1 cellular context compared by ENCODE assay signal in the genomic region with DNA sequence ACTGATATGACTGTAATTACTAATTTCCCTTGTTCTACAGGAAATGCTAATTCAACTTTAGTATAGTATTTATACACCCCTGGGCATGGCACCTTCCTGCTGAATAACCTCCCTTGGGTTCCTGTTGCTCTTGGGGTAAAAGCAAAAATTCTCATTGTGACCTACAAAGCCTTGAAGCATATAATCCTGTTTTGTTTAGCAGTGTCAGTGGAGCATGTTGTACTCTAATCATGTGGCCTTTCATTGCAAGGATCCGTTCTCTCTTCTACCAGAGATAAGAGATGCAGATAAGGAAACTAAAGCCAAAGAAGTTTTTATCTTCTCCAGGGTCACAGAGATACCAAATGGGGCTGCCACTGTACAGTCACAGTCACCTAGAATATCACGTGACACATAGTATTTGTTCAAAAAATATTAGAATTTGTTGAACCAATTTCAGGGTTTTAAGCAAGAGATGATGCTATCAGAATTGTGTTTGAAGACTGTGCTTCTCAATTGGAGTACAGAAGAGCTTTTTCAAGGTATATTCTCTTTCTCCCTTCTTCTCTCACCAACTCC.
TF ChIP-seq lines count a peak whose summit lies in the region.

No MANE protein-coding gene starts in this region.

TF ChIP-seq in K562, 482 proteins besides CTCF, POLR2A, EP300 and RAD21 (continued from another document and continues in another):
- TF ChIP-seq, protein P1, sequence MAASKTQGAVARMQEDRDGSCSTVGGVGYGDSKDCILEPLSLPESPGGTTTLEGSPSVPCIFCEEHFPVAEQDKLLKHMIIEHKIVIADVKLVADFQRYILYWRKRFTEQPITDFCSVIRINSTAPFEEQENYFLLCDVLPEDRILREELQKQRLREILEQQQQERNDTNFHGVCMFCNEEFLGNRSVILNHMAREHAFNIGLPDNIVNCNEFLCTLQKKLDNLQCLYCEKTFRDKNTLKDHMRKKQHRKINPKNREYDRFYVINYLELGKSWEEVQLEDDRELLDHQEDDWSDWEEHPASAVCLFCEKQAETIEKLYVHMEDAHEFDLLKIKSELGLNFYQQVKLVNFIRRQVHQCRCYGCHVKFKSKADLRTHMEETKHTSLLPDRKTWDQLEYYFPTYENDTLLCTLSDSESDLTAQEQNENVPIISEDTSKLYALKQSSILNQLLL (CRISPR knock-in tag; IDR thresholded peaks at IDR 0.05; ENCODE audit: borderline replicate concordance): no peak
- TF ChIP-seq FOXK2 (conservative IDR thresholded peaks at IDR 0.05 in 1 of 2, IDR thresholded peaks at IDR 0.05 in 1 of 2; ENCODE audit: low read depth in 2 of 2) (no peak), MAFF (IDR thresholded peaks at IDR 0.05; ENCODE audit: low read length) (no peak), MTA2 (IDR thresholded peaks at IDR 0.05; ENCODE audit: low read depth) (no peak), HSF4 (CRISPR knock-in tag; IDR thresholded peaks at IDR 0.05; ENCODE audit: borderline replicate concordance) (peak; percentile 20; the same call in 1 of the 2 replicates), HDAC8 (tag; IDR thresholded peaks at IDR 0.05) (no peak), POU5F1 (IDR thresholded peaks at IDR 0.05; ENCODE audit: borderline replicate concordance, low read depth, low read length, partially characterized antibody) (no peak), MCM3 (IDR thresholded peaks at IDR 0.05) (no peak), CREM (IDR thresholded peaks at IDR 0.05; ENCODE audit: low read depth) (no peak), ZNF274 (IDR thresholded peaks at IDR 0.05; ENCODE audit: borderline replicate concordance, low read depth, low read length) (no peak), ZNF766 (CRISPR knock-in tag; conservative IDR thresholded peaks at IDR 0.05) (0 out of 2 replicates have a peak, but pooled peaks have one; percentile 35), JUND (IDR thresholded peaks at IDR 0.05; ENCODE audit: borderline replicate concordance, low read depth, low read length) (no peak), JUND (tag; IDR thresholded peaks at IDR 0.05; ENCODE audit: borderline replicate concordance, low read depth, low read length) (no peak), ZNF778 (CRISPR knock-in tag; IDR thresholded peaks at IDR 0.05) (no peak), SAFB (IDR thresholded peaks at IDR 0.05; ENCODE audit: borderline replicate concordance, low read depth, low read length) (no peak), MYBL2 (IDR thresholded peaks at IDR 0.05; ENCODE audit: low read depth) (no peak), MYBL2 (CRISPR knock-in tag; IDR thresholded peaks at IDR 0.05; ENCODE audit: borderline replicate concordance) (no peak), PML (IDR thresholded peaks at IDR 0.05; ENCODE audit: low read length) (no peak), FOXJ2 (tag; IDR thresholded peaks at IDR 0.05) (peak; percentile 54), ZNF197 (CRISPR knock-in tag; IDR thresholded peaks at IDR 0.05; ENCODE audit: low read depth) (no peak), ZFPM2 (CRISPR knock-in tag; IDR thresholded peaks at IDR 0.05) (no peak), PURB (CRISPR knock-in tag; IDR thresholded peaks at IDR 0.05; ENCODE audit: low read depth) (no peak), CHCHD3 (CRISPR knock-in tag; IDR thresholded peaks at IDR 0.05) (no peak), ZNF764 (CRISPR knock-in tag; IDR thresholded peaks at IDR 0.05; ENCODE audit: low read depth) (no peak), RB1 (IDR thresholded peaks at IDR 0.05; ENCODE audit: low read depth) (no peak), TOE1 (IDR thresholded peaks at IDR 0.05; ENCODE audit: borderline replicate concordance) (peak; percentile 81; the same call in 1 of the 2 replicates), TOE1 (CRISPR knock-in tag; IDR thresholded peaks at IDR 0.05; ENCODE audit: borderline replicate concordance, low read depth) (no peak), SREBF1 (IDR thresholded peaks at IDR 0.05; ENCODE audit: borderline replicate concordance, low read depth, low read length) (no peak), ETS2 (tag; IDR thresholded peaks at IDR 0.05; ENCODE audit: borderline replicate concordance, poor library complexity, severe bottlenecking) (no peak), ZFP1 (CRISPR knock-in tag; IDR thresholded peaks at IDR 0.05) (no peak), PHB2 (IDR thresholded peaks at IDR 0.05; ENCODE audit: low read depth) (no peak)
- TF ChIP-seq, protein P2, sequence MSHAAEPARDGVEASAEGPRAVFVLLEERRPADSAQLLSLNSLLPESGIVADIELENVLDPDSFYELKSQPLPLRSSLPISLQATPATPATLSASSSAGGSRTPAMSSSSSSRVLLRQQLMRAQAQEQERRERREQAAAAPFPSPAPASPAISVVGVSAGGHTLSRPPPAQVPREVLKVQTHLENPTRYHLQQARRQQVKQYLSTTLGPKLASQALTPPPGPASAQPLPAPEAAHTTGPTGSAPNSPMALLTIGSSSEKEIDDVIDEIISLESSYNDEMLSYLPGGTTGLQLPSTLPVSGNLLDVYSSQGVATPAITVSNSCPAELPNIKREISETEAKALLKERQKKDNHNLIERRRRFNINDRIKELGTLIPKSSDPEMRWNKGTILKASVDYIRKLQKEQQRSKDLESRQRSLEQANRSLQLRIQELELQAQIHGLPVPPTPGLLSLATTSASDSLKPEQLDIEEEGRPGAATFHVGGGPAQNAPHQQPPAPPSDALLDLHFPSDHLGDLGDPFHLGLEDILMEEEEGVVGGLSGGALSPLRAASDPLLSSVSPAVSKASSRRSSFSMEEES (CRISPR knock-in tag; IDR thresholded peaks at IDR 0.05): peak; percentile 98
- TF ChIP-seq, protein P3, sequence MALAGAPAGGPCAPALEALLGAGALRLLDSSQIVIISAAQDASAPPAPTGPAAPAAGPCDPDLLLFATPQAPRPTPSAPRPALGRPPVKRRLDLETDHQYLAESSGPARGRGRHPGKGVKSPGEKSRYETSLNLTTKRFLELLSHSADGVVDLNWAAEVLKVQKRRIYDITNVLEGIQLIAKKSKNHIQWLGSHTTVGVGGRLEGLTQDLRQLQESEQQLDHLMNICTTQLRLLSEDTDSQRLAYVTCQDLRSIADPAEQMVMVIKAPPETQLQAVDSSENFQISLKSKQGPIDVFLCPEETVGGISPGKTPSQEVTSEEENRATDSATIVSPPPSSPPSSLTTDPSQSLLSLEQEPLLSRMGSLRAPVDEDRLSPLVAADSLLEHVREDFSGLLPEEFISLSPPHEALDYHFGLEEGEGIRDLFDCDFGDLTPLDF (CRISPR knock-in tag; IDR thresholded peaks at IDR 0.05): no peak
- TF ChIP-seq, protein P4, sequence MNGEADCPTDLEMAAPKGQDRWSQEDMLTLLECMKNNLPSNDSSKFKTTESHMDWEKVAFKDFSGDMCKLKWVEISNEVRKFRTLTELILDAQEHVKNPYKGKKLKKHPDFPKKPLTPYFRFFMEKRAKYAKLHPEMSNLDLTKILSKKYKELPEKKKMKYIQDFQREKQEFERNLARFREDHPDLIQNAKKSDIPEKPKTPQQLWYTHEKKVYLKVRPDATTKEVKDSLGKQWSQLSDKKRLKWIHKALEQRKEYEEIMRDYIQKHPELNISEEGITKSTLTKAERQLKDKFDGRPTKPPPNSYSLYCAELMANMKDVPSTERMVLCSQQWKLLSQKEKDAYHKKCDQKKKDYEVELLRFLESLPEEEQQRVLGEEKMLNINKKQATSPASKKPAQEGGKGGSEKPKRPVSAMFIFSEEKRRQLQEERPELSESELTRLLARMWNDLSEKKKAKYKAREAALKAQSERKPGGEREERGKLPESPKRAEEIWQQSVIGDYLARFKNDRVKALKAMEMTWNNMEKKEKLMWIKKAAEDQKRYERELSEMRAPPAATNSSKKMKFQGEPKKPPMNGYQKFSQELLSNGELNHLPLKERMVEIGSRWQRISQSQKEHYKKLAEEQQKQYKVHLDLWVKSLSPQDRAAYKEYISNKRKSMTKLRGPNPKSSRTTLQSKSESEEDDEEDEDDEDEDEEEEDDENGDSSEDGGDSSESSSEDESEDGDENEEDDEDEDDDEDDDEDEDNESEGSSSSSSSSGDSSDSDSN (IDR thresholded peaks at IDR 0.05; ENCODE audit: borderline replicate concordance in 1 of 2, low read depth in 2 of 2, low read length in 2 of 2): no peak
- TF ChIP-seq, protein P5, sequence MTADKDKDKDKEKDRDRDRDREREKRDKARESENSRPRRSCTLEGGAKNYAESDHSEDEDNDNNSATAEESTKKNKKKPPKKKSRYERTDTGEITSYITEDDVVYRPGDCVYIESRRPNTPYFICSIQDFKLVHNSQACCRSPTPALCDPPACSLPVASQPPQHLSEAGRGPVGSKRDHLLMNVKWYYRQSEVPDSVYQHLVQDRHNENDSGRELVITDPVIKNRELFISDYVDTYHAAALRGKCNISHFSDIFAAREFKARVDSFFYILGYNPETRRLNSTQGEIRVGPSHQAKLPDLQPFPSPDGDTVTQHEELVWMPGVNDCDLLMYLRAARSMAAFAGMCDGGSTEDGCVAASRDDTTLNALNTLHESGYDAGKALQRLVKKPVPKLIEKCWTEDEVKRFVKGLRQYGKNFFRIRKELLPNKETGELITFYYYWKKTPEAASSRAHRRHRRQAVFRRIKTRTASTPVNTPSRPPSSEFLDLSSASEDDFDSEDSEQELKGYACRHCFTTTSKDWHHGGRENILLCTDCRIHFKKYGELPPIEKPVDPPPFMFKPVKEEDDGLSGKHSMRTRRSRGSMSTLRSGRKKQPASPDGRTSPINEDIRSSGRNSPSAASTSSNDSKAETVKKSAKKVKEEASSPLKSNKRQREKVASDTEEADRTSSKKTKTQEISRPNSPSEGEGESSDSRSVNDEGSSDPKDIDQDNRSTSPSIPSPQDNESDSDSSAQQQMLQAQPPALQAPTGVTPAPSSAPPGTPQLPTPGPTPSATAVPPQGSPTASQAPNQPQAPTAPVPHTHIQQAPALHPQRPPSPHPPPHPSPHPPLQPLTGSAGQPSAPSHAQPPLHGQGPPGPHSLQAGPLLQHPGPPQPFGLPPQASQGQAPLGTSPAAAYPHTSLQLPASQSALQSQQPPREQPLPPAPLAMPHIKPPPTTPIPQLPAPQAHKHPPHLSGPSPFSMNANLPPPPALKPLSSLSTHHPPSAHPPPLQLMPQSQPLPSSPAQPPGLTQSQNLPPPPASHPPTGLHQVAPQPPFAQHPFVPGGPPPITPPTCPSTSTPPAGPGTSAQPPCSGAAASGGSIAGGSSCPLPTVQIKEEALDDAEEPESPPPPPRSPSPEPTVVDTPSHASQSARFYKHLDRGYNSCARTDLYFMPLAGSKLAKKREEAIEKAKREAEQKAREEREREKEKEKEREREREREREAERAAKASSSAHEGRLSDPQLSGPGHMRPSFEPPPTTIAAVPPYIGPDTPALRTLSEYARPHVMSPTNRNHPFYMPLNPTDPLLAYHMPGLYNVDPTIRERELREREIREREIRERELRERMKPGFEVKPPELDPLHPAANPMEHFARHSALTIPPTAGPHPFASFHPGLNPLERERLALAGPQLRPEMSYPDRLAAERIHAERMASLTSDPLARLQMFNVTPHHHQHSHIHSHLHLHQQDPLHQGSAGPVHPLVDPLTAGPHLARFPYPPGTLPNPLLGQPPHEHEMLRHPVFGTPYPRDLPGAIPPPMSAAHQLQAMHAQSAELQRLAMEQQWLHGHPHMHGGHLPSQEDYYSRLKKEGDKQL (CRISPR knock-in tag; IDR thresholded peaks at IDR 0.05; ENCODE audit: borderline replicate concordance): no peak
- TF ChIP-seq, protein P6, sequence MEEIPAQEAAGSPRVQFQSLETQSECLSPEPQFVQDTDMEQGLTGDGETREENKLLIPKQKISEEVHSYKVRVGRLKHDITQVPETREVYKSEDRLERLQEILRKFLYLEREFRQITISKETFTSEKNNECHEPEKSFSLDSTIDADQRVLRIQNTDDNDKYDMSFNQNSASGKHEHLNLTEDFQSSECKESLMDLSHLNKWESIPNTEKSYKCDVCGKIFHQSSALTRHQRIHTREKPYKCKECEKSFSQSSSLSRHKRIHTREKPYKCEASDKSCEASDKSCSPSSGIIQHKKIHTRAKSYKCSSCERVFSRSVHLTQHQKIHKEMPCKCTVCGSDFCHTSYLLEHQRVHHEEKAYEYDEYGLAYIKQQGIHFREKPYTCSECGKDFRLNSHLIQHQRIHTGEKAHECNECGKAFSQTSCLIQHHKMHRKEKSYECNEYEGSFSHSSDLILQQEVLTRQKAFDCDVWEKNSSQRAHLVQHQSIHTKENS (CRISPR knock-in tag; IDR thresholded peaks at IDR 0.05): no peak
- TF ChIP-seq, protein P7, sequence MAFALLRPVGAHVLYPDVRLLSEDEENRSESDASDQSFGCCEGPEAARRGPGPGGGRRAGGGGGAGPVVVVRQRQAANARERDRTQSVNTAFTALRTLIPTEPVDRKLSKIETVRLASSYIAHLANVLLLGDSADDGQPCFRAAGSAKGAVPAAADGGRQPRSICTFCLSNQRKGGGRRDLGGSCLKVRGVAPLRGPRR (CRISPR knock-in tag; IDR thresholded peaks at IDR 0.05): no peak
- TF ChIP-seq, protein P8, sequence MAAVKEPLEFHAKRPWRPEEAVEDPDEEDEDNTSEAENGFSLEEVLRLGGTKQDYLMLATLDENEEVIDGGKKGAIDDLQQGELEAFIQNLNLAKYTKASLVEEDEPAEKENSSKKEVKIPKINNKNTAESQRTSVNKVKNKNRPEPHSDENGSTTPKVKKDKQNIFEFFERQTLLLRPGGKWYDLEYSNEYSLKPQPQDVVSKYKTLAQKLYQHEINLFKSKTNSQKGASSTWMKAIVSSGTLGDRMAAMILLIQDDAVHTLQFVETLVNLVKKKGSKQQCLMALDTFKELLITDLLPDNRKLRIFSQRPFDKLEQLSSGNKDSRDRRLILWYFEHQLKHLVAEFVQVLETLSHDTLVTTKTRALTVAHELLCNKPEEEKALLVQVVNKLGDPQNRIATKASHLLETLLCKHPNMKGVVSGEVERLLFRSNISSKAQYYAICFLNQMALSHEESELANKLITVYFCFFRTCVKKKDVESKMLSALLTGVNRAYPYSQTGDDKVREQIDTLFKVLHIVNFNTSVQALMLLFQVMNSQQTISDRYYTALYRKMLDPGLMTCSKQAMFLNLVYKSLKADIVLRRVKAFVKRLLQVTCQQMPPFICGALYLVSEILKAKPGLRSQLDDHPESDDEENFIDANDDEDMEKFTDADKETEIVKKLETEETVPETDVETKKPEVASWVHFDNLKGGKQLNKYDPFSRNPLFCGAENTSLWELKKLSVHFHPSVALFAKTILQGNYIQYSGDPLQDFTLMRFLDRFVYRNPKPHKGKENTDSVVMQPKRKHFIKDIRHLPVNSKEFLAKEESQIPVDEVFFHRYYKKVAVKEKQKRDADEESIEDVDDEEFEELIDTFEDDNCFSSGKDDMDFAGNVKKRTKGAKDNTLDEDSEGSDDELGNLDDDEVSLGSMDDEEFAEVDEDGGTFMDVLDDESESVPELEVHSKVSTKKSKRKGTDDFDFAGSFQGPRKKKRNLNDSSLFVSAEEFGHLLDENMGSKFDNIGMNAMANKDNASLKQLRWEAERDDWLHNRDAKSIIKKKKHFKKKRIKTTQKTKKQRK (IDR thresholded peaks at IDR 0.05; ENCODE audit: borderline replicate concordance, low read depth, low read length): no peak
- TF ChIP-seq, protein P9, sequence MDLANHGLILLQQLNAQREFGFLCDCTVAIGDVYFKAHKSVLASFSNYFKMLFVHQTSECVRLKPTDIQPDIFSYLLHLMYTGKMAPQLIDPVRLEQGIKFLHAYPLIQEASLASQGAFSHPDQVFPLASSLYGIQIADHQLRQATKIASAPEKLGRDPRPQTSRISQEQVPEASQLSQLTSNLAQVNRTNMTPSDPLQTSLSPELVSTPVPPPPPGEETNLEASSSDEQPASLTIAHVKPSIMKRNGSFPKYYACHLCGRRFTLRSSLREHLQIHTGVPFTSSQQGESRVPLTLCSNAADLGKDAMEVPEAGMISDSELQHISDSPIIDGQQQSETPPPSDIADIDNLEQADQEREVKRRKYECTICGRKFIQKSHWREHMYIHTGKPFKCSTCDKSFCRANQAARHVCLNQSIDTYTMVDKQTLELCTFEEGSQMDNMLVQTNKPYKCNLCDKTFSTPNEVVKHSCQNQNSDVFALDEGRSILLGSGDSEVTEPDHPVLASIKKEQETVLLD (IDR thresholded peaks at IDR 0.05): no peak
